In the genomic region with DNA sequence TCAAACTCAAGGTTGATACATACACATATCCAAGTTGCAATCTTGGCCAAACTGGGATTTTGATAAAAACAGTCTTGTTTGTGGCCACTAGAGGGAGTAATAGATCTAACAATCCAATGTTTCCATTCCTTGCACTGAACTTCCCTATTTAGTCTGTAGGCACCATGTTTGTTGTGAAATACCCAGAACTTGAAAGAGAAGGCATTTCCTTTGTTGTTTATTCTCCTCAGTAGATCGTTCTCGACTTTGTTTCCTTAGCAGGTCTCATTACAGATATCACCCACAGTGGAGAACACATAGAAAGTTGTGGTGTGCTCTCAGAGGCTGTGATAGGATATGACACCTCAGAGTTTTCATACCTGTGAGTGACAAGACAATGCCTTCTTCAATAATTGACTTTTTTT, we compare ENCODE assay signal across 8 cellular contexts.
DNase-seq lines count a peak whose midpoint lies in the region; ATAC-seq, FAIRE-seq and TF ChIP-seq lines count a peak whose summit lies in the region.

No MANE protein-coding gene starts in this region.

- no peaks in the 10 kb centered on the region for H3K9me3 Mint-ChIP-seq in neural progenitor cell

- no peak overlapping the region for H3K27ac Mint-ChIP-seq in neural progenitor cell

- H3K27ac ChIP-seq in neural progenitor cell = no peak overlapping the region

- FAIRE-seq in A204.1 (lab: Jason Lieb, UNC) = peak; percentile 98

- H3K4me3 ChIP-seq in WI38 (ENCODE audit: low read depth, low read length) = no peak overlapping the region
- no peak overlapping the region for H3K4me3 ChIP-seq in fibroblast of pulmonary artery (replicated peaks; ENCODE audit: low read depth, low read length)
- no peak overlapping the region for H3K4me3 ChIP-seq in neural progenitor cell

- H4K20me1 ChIP-seq in neural progenitor cell (ENCODE audit: low read depth) = no peaks in the 10 kb centered on the region

- H3K79me2 ChIP-seq in neural progenitor cell (ENCODE audit: low read depth) = no peaks in the 10 kb centered on the region

- H3K4me3 Mint-ChIP-seq in neural progenitor cell = no peak overlapping the region

- DNase-seq in GM10266 (ENCODE audit: extremely low spot score) (peak; percentile 42), NCI-H2171 (lab: John Stamatoyannopoulos, UW) (peak; percentile 26), fibroblast of pulmonary artery (ENCODE audit: low read depth) (peak; percentile 91), neural progenitor cell (ENCODE audit: low spot score) (peak; percentile 70)
- DNase-seq in stimulated activated CD4-positive, alpha-beta T cell treated with anti-CD3 and anti-CD28 coated beads, Interleukin-15, amount 100 ng/mL, for 24 hours = no peak

- H3K4me2 ChIP-seq in neural progenitor cell = no peak overlapping the region

- TF ChIP-seq CTCF in GM10266 (IDR thresholded peaks at IDR 0.05; ENCODE audit: control insufficient read depth, insufficient read depth, low read depth, missing control alignments) = peak; percentile 75
- peak; percentile 28; the same call in 1 of the 2 replicates for TF ChIP-seq CTCF in WI38 (IDR thresholded peaks at IDR 0.05; ENCODE audit: low read depth, low read length)
- peak; percentile 66 for TF ChIP-seq CTCF in fibroblast of pulmonary artery (IDR thresholded peaks at IDR 0.05; ENCODE audit: low read length, missing control alignments)
- TF ChIP-seq CTCF in neural progenitor cell (IDR thresholded peaks at IDR 0.05) = peak; percentile 89

- no peaks in the 10 kb centered on the region for H3K27me3 ChIP-seq in neural progenitor cell

- H3K9me3 ChIP-seq in neural progenitor cell (ENCODE audit: low read depth) = no peaks in the 10 kb centered on the region

- H3K36me3 ChIP-seq in neural progenitor cell = peaks cover 8% of the 10 kb centered on the region

- H2AFZ ChIP-seq in neural progenitor cell (replicated peaks) = no peak overlapping the region

- H3K27me3 Mint-ChIP-seq in neural progenitor cell (ENCODE audit: insufficient read depth, low read depth) = no peaks in the 10 kb centered on the region

- H3K36me3 Mint-ChIP-seq in neural progenitor cell = peaks cover 7% of the 10 kb centered on the region

- no peaks in the 10 kb centered on the region for H3K4me1 ChIP-seq in neural progenitor cell

- peak; percentile 46 for ATAC-seq in HG02852 (IDR thresholded peaks at IDR 0.05; ENCODE audit: unreplicated experiment)

- peaks cover 40% of the 10 kb centered on the region for H3F3A ChIP-seq in neural progenitor cell (ENCODE audit: low read depth)

- H3K4me1 Mint-ChIP-seq in neural progenitor cell = peaks cover 5% of the 10 kb centered on the region

- H3K9ac ChIP-seq in neural progenitor cell = no peak overlapping the region

Comparison
In these comparisons a context has a peak if more than half of its experiments do, and no peak if none do; other contexts are left out.
1. CTCF ChIP-seq: peak in every context shown above with its lines; median percentile 89 in neural progenitor cell; 75 in GM10266; 66 in fibroblast of pulmonary artery; 28 in WI38.